1 cellular context compared by ENCODE assay signal in genomic region chr11:70138403-70138802, GRCh38.
TF ChIP-seq lines count a peak whose summit lies in the region.

No MANE protein-coding gene starts in this region.

TF ChIP-seq in H1, 55 proteins besides CTCF, POLR2A, EP300 and RAD21 (continued from another document):
- TF ChIP-seq CTBP2 (IDR thresholded peaks at IDR 0.05; ENCODE audit: borderline replicate concordance, insufficient read depth, insufficient read length, low read length) (no peak), BACH1 (IDR thresholded peaks at IDR 0.05; ENCODE audit: low read length) (0 out of 2 replicates have a peak, but pooled peaks have one; percentile 8), CHD7 (IDR thresholded peaks at IDR 0.05; ENCODE audit: insufficient replicate concordance, low read length) (no peak), YY1 (IDR thresholded peaks at IDR 0.05; ENCODE audit: low read depth, low read length) (no peak), SIRT6 (IDR thresholded peaks at IDR 0.05; ENCODE audit: low read length) (no peak)
